Comparison of ENCODE assay signal across 7 cellular contexts in the genomic region with DNA sequence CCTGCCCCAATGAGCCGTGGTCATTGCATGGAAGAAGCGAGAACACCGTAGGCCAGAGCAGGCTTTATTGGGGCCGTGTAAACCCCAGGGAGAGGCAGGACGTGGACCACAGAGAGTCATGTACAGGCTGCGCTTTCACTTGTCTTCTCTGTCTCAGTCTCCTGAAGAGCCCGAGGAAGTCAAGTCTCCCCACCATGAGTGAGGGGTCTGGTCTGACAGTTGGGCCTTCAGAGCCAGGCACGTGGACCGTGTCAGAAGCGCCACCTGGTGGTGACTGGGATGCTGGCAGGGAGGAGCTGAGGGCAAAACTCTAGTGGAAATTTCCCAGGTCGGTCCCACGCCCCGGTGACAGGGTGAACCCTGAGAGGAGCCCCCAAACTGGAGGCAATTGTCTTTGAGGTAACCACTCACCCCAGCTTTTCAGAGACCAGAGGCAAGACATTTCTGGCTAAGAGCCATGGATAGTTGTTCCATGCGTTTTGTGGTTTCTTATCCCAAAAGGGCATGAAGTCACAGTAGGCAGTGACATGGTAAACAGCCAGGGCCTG. TPM values are rescaled to one million over a fixed set of nuclear protein-coding genes. Genes with fewer than 3 reads are reported as not detected.
DNase-seq lines count a peak whose midpoint lies in the region; ATAC-seq and TF ChIP-seq lines count a peak whose summit lies in the region.

No MANE protein-coding gene starts in this region.

- DNase-seq in MV-4-11 (lab: John Stamatoyannopoulos, UW): peak; percentile 44
- peak; percentile 69 for DNase-seq in activated CD4-positive, alpha-beta T cell treated with anti-CD3 and anti-CD28 coated beads for 1 hour
- peak; percentile 56 to 61 for DNase-seq in cardiac fibroblast (ENCODE audit: low read depth in 2 of 2)
- peak; percentile 72 for DNase-seq in left lobe of liver (ENCODE audit: low spot score)
- DNase-seq in stimulated activated CD4-positive, alpha-beta T cell treated with anti-CD3 and anti-CD28 coated beads, TNF-alpha, amount 100 ng/mL, for 24 hours (ENCODE audit: low read depth in 3 of 3): peak; percentile 62 to 78 (median 70)
- DNase-seq in NCI-H2029 (lab: John Stamatoyannopoulos, UW): no peak

- TF ChIP-seq CTCF in GM12872 (IDR thresholded peaks at IDR 0.05; ENCODE audit: insufficient read depth, low read depth, low read length): peak; percentile 97
- peak; percentile 96 for TF ChIP-seq CTCF in cardiac fibroblast (IDR thresholded peaks at IDR 0.05; ENCODE audit: low read depth, low read length)

- no peak overlapping the region for H3K4me3 ChIP-seq in cardiac fibroblast (replicated peaks in 1 of 2; ENCODE audit: low read depth in 2 of 2, low read length in 2 of 2)

- peak; percentile 80 for ATAC-seq in left lobe of liver

RNA-seq across cellular contexts. Expression of gene RPS6KL1, which starts 17.4 kb away (rescaled TPM):
- 4.6 TPM for total RNA-seq in left lobe of liver

RNA-seq across cellular contexts. Expression of gene DLST, which starts 24.0 kb away (rescaled TPM):
- total RNA-seq in left lobe of liver: 65.6 TPM

RNA-seq across cellular contexts. Expression of gene PROX2, which starts 29.7 kb away (rescaled TPM):
- total RNA-seq in left lobe of liver: not detected

RNA-seq across cellular contexts. Expression of gene PGF, which starts 49.7 kb away (rescaled TPM):
- total RNA-seq in left lobe of liver: 2.8 TPM
